1 cellular context compared by ENCODE assay signal in genomic region chr16:588889-589657, GRCh38.
A peak's percentile ranks its signal among the peaks of the same experiment; 100 is the strongest.
TF ChIP-seq lines count a peak whose summit lies in the region.

No MANE protein-coding gene starts in this region.

TF ChIP-seq in HEK293, 187 proteins besides CTCF, POLR2A, EP300 and RAD21 (continued from another document):
- TF ChIP-seq MYNN (tag by site-specific recombination; IDR thresholded peaks at IDR 0.05; ENCODE audit: borderline replicate concordance) (no peak), ZNF133 (tag by site-specific recombination; IDR thresholded peaks at IDR 0.05) (no peak), MEIS1 (CRISPR knock-in tag; IDR thresholded peaks at IDR 0.05; ENCODE audit: borderline replicate concordance) (no peak), REST (tag by site-specific recombination; IDR thresholded peaks at IDR 0.05) (no peak), GLIS2 (tag by site-specific recombination; IDR thresholded peaks at IDR 0.05) (no peak), ZNF202 (tag by site-specific recombination; IDR thresholded peaks at IDR 0.05; ENCODE audit: borderline replicate concordance) (no peak), ZNF488 (tag by site-specific recombination; IDR thresholded peaks at IDR 0.05) (no peak), ZNF148 (tag by site-specific recombination; IDR thresholded peaks at IDR 0.05; ENCODE audit: borderline replicate concordance) (no peak), ZNF654 (tag by site-specific recombination; IDR thresholded peaks at IDR 0.05; ENCODE audit: low read depth) (no peak), ZBTB10 (tag by site-specific recombination; IDR thresholded peaks at IDR 0.05) (no peak), SCRT1 (tag by site-specific recombination; IDR thresholded peaks at IDR 0.05; ENCODE audit: borderline replicate concordance) (no peak), BCL11B (tag by site-specific recombination; IDR thresholded peaks at IDR 0.05; ENCODE audit: low read depth) (no peak), ZNF600 (tag by site-specific recombination; IDR thresholded peaks at IDR 0.05) (peak; percentile 0; the same call in 1 of the 2 replicates), TRIM28 (IDR thresholded peaks at IDR 0.05; ENCODE audit: borderline replicate concordance, low read length) (no peak), ZNF677 (tag by site-specific recombination; IDR thresholded peaks at IDR 0.05) (no peak), ZNF214 (tag by site-specific recombination; IDR thresholded peaks at IDR 0.05; ENCODE audit: borderline replicate concordance) (no peak), ZSCAN18 (tag by site-specific recombination; IDR thresholded peaks at IDR 0.05) (no peak), ZNF354C (tag by site-specific recombination; IDR thresholded peaks at IDR 0.05; ENCODE audit: borderline replicate concordance, low read depth) (no peak), ZNF747 (tag by site-specific recombination; IDR thresholded peaks at IDR 0.05) (no peak), WT1 (tag by site-specific recombination; IDR thresholded peaks at IDR 0.05) (no peak), SALL2 (tag by site-specific recombination; IDR thresholded peaks at IDR 0.05; ENCODE audit: borderline replicate concordance) (no peak), GLI4 (tag by site-specific recombination; IDR thresholded peaks at IDR 0.05) (no peak), ZNF23 (tag by site-specific recombination; IDR thresholded peaks at IDR 0.05; ENCODE audit: borderline replicate concordance) (no peak), ZBTB48 (tag by site-specific recombination; IDR thresholded peaks at IDR 0.05) (no peak), RBAK (tag by site-specific recombination; IDR thresholded peaks at IDR 0.05) (no peak), ZNF501 (tag by site-specific recombination; IDR thresholded peaks at IDR 0.05) (0 out of 2 replicates have a peak, but pooled peaks have one; percentile 32), INSM2 (tag by site-specific recombination; IDR thresholded peaks at IDR 0.05) (no peak), ZNF324 (tag by site-specific recombination; IDR thresholded peaks at IDR 0.05) (no peak), ZNF211 (tag by site-specific recombination; IDR thresholded peaks at IDR 0.05; ENCODE audit: low read depth) (no peak), ZNF76 (tag by site-specific recombination; IDR thresholded peaks at IDR 0.05; ENCODE audit: borderline replicate concordance, low read depth) (no peak), ZNF2 (tag by site-specific recombination; IDR thresholded peaks at IDR 0.05) (no peak)
